In genomic region chr2:11376071-11376470, GRCh38 we compare ENCODE assay signal across 1 cellular context.
TF ChIP-seq lines count a peak whose summit lies in the region.

No MANE protein-coding gene starts in this region.

TF ChIP-seq in HepG2, 621 proteins besides CTCF, POLR2A, EP300 and RAD21 (continued from another document and continues in another):
- TF ChIP-seq ZNF407 (CRISPR knock-in tag; IDR thresholded peaks at IDR 0.05; ENCODE audit: not compliant biosample characterization) (peak; percentile 41), MTA3 (CRISPR knock-in tag; IDR thresholded peaks at IDR 0.05) (no peak), ELF3 (CRISPR knock-in tag; IDR thresholded peaks at IDR 0.05) (no peak), ZNF570 (CRISPR knock-in tag; IDR thresholded peaks at IDR 0.05; ENCODE audit: borderline replicate concordance) (no peak), AGO1 (IDR thresholded peaks at IDR 0.05; ENCODE audit: low read depth, low read length, poor library complexity, severe bottlenecking) (no peak), RXRA (CRISPR knock-in tag; IDR thresholded peaks at IDR 0.05) (peak; percentile 54; the same call in 1 of the 2 replicates), SIX1 (CRISPR knock-in tag; IDR thresholded peaks at IDR 0.05; ENCODE audit: borderline replicate concordance) (peak; percentile 45; the same call in 1 of the 2 replicates), HMGA1 (CRISPR knock-in tag; conservative IDR thresholded peaks at IDR 0.05) (no peak), NAIF1 (CRISPR knock-in tag; IDR thresholded peaks at IDR 0.05; ENCODE audit: borderline replicate concordance) (no peak), MAFF (IDR thresholded peaks at IDR 0.05; ENCODE audit: low read depth, low read length) (0 out of 2 replicates have a peak, but pooled peaks have one; percentile 9), XBP1 (CRISPR knock-in tag; IDR thresholded peaks at IDR 0.05) (no peak), MLXIP (CRISPR knock-in tag; IDR thresholded peaks at IDR 0.05; ENCODE audit: borderline replicate concordance) (no peak), SNAPC2 (CRISPR knock-in tag; IDR thresholded peaks at IDR 0.05) (no peak), SOX5 (CRISPR knock-in tag; IDR thresholded peaks at IDR 0.05; ENCODE audit: borderline replicate concordance) (peak; percentile 14; the same call in 1 of the 2 replicates), ZFP41 (CRISPR knock-in tag; IDR thresholded peaks at IDR 0.05; ENCODE audit: borderline replicate concordance) (no peak), THAP11 (CRISPR knock-in tag; IDR thresholded peaks at IDR 0.05) (0 out of 2 replicates have a peak, but pooled peaks have one; percentile 9), FOXC1 (CRISPR knock-in tag; IDR thresholded peaks at IDR 0.05; ENCODE audit: borderline replicate concordance) (no peak), MTF2 (CRISPR knock-in tag; IDR thresholded peaks at IDR 0.05; ENCODE audit: borderline replicate concordance) (no peak), ZNF256 (CRISPR knock-in tag; conservative IDR thresholded peaks at IDR 0.05) (no peak), RARG (CRISPR knock-in tag; IDR thresholded peaks at IDR 0.05; ENCODE audit: low read depth) (no peak), ZNF75D (CRISPR knock-in tag; IDR thresholded peaks at IDR 0.05; ENCODE audit: borderline replicate concordance) (no peak), ZNF850 (CRISPR knock-in tag; conservative IDR thresholded peaks at IDR 0.05) (no peak), CREM (IDR thresholded peaks at IDR 0.05) (no peak), CREM (CRISPR knock-in tag; IDR thresholded peaks at IDR 0.05) (no peak), SOX6 (IDR thresholded peaks at IDR 0.05) (no peak), SOX6 (CRISPR knock-in tag; IDR thresholded peaks at IDR 0.05) (no peak), ARNT2 (CRISPR knock-in tag; IDR thresholded peaks at IDR 0.05; ENCODE audit: low read depth) (no peak), PLSCR1 (CRISPR knock-in tag; IDR thresholded peaks at IDR 0.05; ENCODE audit: borderline replicate concordance) (no peak), HIVEP1 (CRISPR knock-in tag; IDR thresholded peaks at IDR 0.05) (no peak), SETDB1 (CRISPR knock-in tag; IDR thresholded peaks at IDR 0.05; ENCODE audit: borderline replicate concordance) (no peak), ZNF232 (CRISPR knock-in tag; IDR thresholded peaks at IDR 0.05; ENCODE audit: borderline replicate concordance) (no peak), POGZ (CRISPR knock-in tag; IDR thresholded peaks at IDR 0.05) (no peak), SMARCC2 (IDR thresholded peaks at IDR 0.05) (no peak), MXD3 (CRISPR knock-in tag; IDR thresholded peaks at IDR 0.05) (no peak), HOXA7 (CRISPR knock-in tag; IDR thresholded peaks at IDR 0.05) (no peak), PHF5A (CRISPR knock-in tag; IDR thresholded peaks at IDR 0.05; ENCODE audit: low read depth, unreplicated experiment) (no peak), NFIC (IDR thresholded peaks at IDR 0.05; ENCODE audit: low read length) (no peak), ZNF572 (CRISPR knock-in tag; IDR thresholded peaks at IDR 0.05) (no peak), CC2D1A (CRISPR knock-in tag; IDR thresholded peaks at IDR 0.05) (no peak), ZFP36L1 (CRISPR knock-in tag; IDR thresholded peaks at IDR 0.05) (no peak), ZNF720 (CRISPR knock-in tag; IDR thresholded peaks at IDR 0.05) (no peak), THRA (CRISPR knock-in tag; IDR thresholded peaks at IDR 0.05; ENCODE audit: borderline replicate concordance) (no peak), ZNF451 (CRISPR knock-in tag; IDR thresholded peaks at IDR 0.05) (no peak), PCBP1 (IDR thresholded peaks at IDR 0.05; ENCODE audit: borderline replicate concordance, low read depth, low read length) (no peak), ZBTB34 (CRISPR knock-in tag; IDR thresholded peaks at IDR 0.05) (no peak)
- TF ChIP-seq, protein P1, sequence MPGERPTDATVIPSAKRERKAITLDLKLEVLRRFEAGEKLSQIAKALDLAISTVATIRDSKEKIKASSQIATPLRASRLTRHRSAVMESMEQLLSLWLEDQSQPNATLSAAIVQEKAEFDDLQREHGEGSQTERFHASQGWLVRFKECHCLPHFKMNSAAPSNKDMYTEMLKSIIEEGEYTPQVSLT (CRISPR knock-in tag; IDR thresholded peaks at IDR 0.05; ENCODE audit: borderline replicate concordance, low read depth) = no peak
- TF ChIP-seq, protein P2, sequence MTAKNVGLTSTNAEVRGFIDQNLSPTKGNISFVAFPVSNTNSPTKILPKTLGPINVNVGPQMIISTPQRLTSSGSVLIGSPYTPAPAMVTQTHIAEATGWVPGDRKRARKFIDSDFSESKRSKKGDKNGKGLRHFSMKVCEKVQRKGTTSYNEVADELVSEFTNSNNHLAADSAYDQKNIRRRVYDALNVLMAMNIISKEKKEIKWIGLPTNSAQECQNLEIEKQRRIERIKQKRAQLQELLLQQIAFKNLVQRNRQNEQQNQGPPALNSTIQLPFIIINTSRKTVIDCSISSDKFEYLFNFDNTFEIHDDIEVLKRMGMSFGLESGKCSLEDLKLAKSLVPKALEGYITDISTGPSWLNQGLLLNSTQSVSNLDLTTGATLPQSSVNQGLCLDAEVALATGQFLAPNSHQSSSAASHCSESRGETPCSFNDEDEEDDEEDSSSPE (CRISPR knock-in tag; IDR thresholded peaks at IDR 0.05) = peak; percentile 20; the same call in 1 of the 2 replicates
- TF ChIP-seq, protein P3, sequence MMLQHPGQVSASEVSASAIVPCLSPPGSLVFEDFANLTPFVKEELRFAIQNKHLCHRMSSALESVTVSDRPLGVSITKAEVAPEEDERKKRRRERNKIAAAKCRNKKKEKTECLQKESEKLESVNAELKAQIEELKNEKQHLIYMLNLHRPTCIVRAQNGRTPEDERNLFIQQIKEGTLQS (CRISPR knock-in tag; IDR thresholded peaks at IDR 0.05) = no peak
- TF ChIP-seq, protein P4, sequence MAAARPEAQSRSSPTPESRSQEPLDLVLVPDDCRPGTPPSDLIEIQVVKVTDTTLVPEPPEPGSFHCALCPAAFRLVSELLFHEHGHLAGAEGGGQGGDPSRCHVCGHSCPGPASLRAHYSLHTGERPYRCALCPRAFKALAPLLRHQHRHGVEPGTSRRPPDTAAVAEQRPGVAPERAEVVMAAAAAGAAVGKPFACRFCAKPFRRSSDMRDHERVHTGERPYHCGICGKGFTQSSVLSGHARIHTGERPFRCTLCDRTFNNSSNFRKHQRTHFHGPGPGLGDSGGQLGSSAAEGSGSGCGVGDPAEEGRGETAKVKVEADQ (CRISPR knock-in tag; IDR thresholded peaks at IDR 0.05; ENCODE audit: borderline replicate concordance) = no peak
